In genomic region chr14:61581340-61581739, GRCh38 we compare ENCODE assay signal across 1 cellular context.
TF ChIP-seq lines count a peak whose summit lies in the region.

No MANE protein-coding gene starts in this region.

TF ChIP-seq in HepG2, 621 proteins besides CTCF, POLR2A, EP300 and RAD21 (continued from another document):
- TF ChIP-seq GRHL1 (CRISPR knock-in tag; conservative IDR thresholded peaks at IDR 0.05) (no peak), ZNF891 (CRISPR knock-in tag; IDR thresholded peaks at IDR 0.05) (no peak), FOSL2 (CRISPR knock-in tag; IDR thresholded peaks at IDR 0.05) (0 out of 2 replicates have a peak, but pooled peaks have one; percentile 23), DPF2 (CRISPR knock-in tag; IDR thresholded peaks at IDR 0.05; ENCODE audit: borderline replicate concordance, low read depth) (no peak), ZNF160 (CRISPR knock-in tag; IDR thresholded peaks at IDR 0.05) (no peak), NR2F6 (IDR thresholded peaks at IDR 0.05) (peak; percentile 15; the same call in 1 of the 2 replicates), NR2F6 (CRISPR knock-in tag; IDR thresholded peaks at IDR 0.05) (no peak), FOXA1 (IDR thresholded peaks at IDR 0.05) (no peak), FOXA1 (CRISPR knock-in tag; IDR thresholded peaks at IDR 0.05) (peak; percentile 62)
